21 cellular contexts compared by ENCODE assay signal in genomic region chr18:9996104-9996503, GRCh38.
"Had no signal": no experiment of that assay in that cellular context is flagged by ENCODE, and none has a peak within 500 bp of the region (broad histone marks: within the 10 kb centered on the region; RNA-seq: fewer than 3 reads in every experiment).

No MANE protein-coding gene starts in this region.

- H3K27me3 ChIP-seq: neutrophil, sigmoid colon, testis, tibial nerve had no signal

- ATAC-seq: effector memory CD8-positive, alpha-beta T cell; left colon; left ventricle myocardium superior; naive thymus-derived CD4-positive, alpha-beta T cell; psoas muscle; stimulated activated naive B cell treated with anti-CD40 and anti-IgM and Interleukin-4, amounts not matched to agents 10 μg/mL and 1 μg/mL and 100 μg/mL, for 72 hours; stimulated activated naive CD8-positive, alpha-beta T cell treated with anti-CD3 and anti-CD28 coated beads, Interleukin-15, amount 100 ng/mL, for 72 hours had no signal

- DNase-seq: effector memory CD8-positive, alpha-beta T cell; esophagus squamous epithelium; foreskin melanocyte; head of caudate nucleus; hippocampal formation; left colon; left ventricle myocardium superior; mesendoderm; naive thymus-derived CD4-positive, alpha-beta T cell; psoas muscle; sigmoid colon; stimulated activated CD4-positive, alpha-beta T cell treated with anti-CD3 and anti-CD28 coated beads, Interleukin-2, amount 100 ng/mL, for 24 hours; stimulated activated CD4-positive, alpha-beta T cell treated with anti-CD3 and anti-CD28 coated beads, Interleukin-4, amount 100 ng/mL, for 4 hours; stimulated activated naive B cell treated with anti-CD40 and anti-IgM and Interleukin-4, amounts not matched to agents 10 μg/mL and 1 μg/mL and 100 μg/mL, for 72 hours; stimulated activated naive CD8-positive, alpha-beta T cell treated with anti-CD3 and anti-CD28 coated beads, Interleukin-15, amount 100 ng/mL, for 72 hours; testis had no signal

- H3K4me1 ChIP-seq: psoas muscle had no signal

- H3K36me3 ChIP-seq: esophagus squamous epithelium, neutrophil, sigmoid colon, tibial nerve had no signal

- H3K9me3 ChIP-seq: testis had no signal

- H3K4me3 ChIP-seq: esophagus squamous epithelium, lung, psoas muscle, sigmoid colon, skin epidermis, testis, tibial nerve had no signal

- H3K27ac ChIP-seq: epithelial cell of prostate, esophagus squamous epithelium, neutrophil, psoas muscle, sigmoid colon, skin epidermis, testis, tibial nerve had no signal
